Comparison of ENCODE assay signal across 14 cellular contexts in genomic region chr4:25916870-25917269, GRCh38. TPM values are rescaled to one million over a fixed set of nuclear protein-coding genes. Genes with fewer than 3 reads are reported as not detected.
DNase-seq lines count a peak whose midpoint lies in the region; ATAC-seq and TF ChIP-seq lines count a peak whose summit lies in the region.
"Had no signal": no experiment of that assay in that cellular context is flagged by ENCODE, and none has a peak within 500 bp of the region (broad histone marks: within the 10 kb centered on the region; RNA-seq: fewer than 3 reads in every experiment).

No MANE protein-coding gene starts in this region.

- H3K9me2 ChIP-seq in OCI-LY1 (ENCODE audit: low read depth, low read length): no peaks in the 10 kb centered on the region

- H3K9me3 Mint-ChIP-seq in natural killer cell treated with Interleukin-12 subunit alpha and Interleukin-12 subunit beta and Interleukin-15 and Interleukin-18, amount 100 ng/mL, for 72 hours: peaks cover 2% of the 10 kb centered on the region
- H3K9me3 Mint-ChIP-seq in natural killer cell (no peaks in the 10 kb centered on the region), memory B cell (no peaks in the 10 kb centered on the region)
- H3K9me3 Mint-ChIP-seq: CD8-positive, alpha-beta memory T cell; H9 had no signal

- H3K36me3 Mint-ChIP-seq in natural killer cell treated with Interleukin-12 subunit alpha and Interleukin-12 subunit beta and Interleukin-15 and Interleukin-18, amount 100 ng/mL, for 72 hours: peaks cover 7% of the 10 kb centered on the region
- H3K36me3 Mint-ChIP-seq in natural killer cell: no peaks in the 10 kb centered on the region
- peaks cover 11% of the 10 kb centered on the region for H3K36me3 Mint-ChIP-seq in memory B cell

- H3K27ac ChIP-seq in OCI-LY1 (ENCODE audit: low read depth, low read length, poor library complexity, severe bottlenecking) (peak overlapping the region; percentile 28), dorsolateral prefrontal cortex (no peak overlapping the region)
- H3K27ac ChIP-seq: C4-2B had no signal

- no peaks in the 10 kb centered on the region for H3K27me3 Mint-ChIP-seq in natural killer cell treated with Interleukin-12 subunit alpha and Interleukin-12 subunit beta and Interleukin-15 and Interleukin-18, amount 100 ng/mL, for 72 hours
- H3K27me3 Mint-ChIP-seq in natural killer cell (ENCODE audit: low read depth in 2 of 2) (no peaks in the 10 kb centered on the region), memory B cell (no peaks in the 10 kb centered on the region)
- H3K27me3 Mint-ChIP-seq: CD8-positive, alpha-beta memory T cell had no signal

- H3K4me3 ChIP-seq in OCI-LY1 (ENCODE audit: low read depth, low read length, poor library complexity, severe bottlenecking) (no peak overlapping the region), dorsolateral prefrontal cortex (no peak overlapping the region)
- H3K4me3 ChIP-seq: GM12878 had no signal

- DNase-seq in natural killer cell treated with Interleukin-12 subunit alpha and Interleukin-12 subunit beta and Interleukin-15 and Interleukin-18, amount 100 ng/mL, for 72 hours (ENCODE audit: low spot score): no peak
- DNase-seq in natural killer cell (no peak), memory B cell (ENCODE audit: low spot score in 2 of 2) (no peak), dorsolateral prefrontal cortex (no peak), hepatic stellate cell (ENCODE audit: low spot score) (no peak)
- DNase-seq: BE2C; Caco-2; CD8-positive, alpha-beta memory T cell; GOT3; H9 had no signal

- no peaks in the 10 kb centered on the region for H3F3A ChIP-seq in OCI-LY1 (ENCODE audit: insufficient read depth, low read length)

- H3K4me2 ChIP-seq in OCI-LY1 (ENCODE audit: low read length): no peak overlapping the region

- no peak overlapping the region for H3K9ac ChIP-seq in OCI-LY1 (ENCODE audit: low read length)

- H3K27ac Mint-ChIP-seq in natural killer cell treated with Interleukin-12 subunit alpha and Interleukin-12 subunit beta and Interleukin-15 and Interleukin-18, amount 100 ng/mL, for 72 hours: peak overlapping the region in 1 of 2 donors; percentile 14
- H3K27ac Mint-ChIP-seq in natural killer cell (no peak overlapping the region), memory B cell (peak overlapping the region; percentile 45)
- H3K27ac Mint-ChIP-seq: H9 had no signal

- peaks cover 35% of the 10 kb centered on the region for H3K4me1 ChIP-seq in OCI-LY1 (ENCODE audit: insufficient read depth, low read length, severe bottlenecking)

- peaks cover 6% of the 10 kb centered on the region; the same call in 1 of the 2 replicates for H3K79me2 ChIP-seq in OCI-LY1 (ENCODE audit: insufficient read depth, low read length)

- H4K20me1 ChIP-seq in OCI-LY1 (ENCODE audit: insufficient read depth, low read length): no peaks in the 10 kb centered on the region

- H3K36me3 ChIP-seq in OCI-LY1 (ENCODE audit: insufficient read depth, low read length): peaks cover 9% of the 10 kb centered on the region

- peaks cover 23 to 33% of the 10 kb centered on the region in 2 donors for H3K4me1 Mint-ChIP-seq in natural killer cell treated with Interleukin-12 subunit alpha and Interleukin-12 subunit beta and Interleukin-15 and Interleukin-18, amount 100 ng/mL, for 72 hours (ENCODE audit: low read depth in 2 of 2)
- peaks cover 16 to 37% of the 10 kb centered on the region in 2 donors for H3K4me1 Mint-ChIP-seq in natural killer cell
- H3K4me1 Mint-ChIP-seq in memory B cell: peaks cover 36% of the 10 kb centered on the region

- H3K4me3 Mint-ChIP-seq in natural killer cell treated with Interleukin-12 subunit alpha and Interleukin-12 subunit beta and Interleukin-15 and Interleukin-18, amount 100 ng/mL, for 72 hours: peak overlapping the region; percentile 41
- H3K4me3 Mint-ChIP-seq in natural killer cell: no peak overlapping the region
- no peak overlapping the region for H3K4me3 Mint-ChIP-seq in memory B cell
- H3K4me3 Mint-ChIP-seq: H9 had no signal

- no peak for ATAC-seq in natural killer cell treated with Interleukin-12 subunit alpha and Interleukin-12 subunit beta and Interleukin-15 and Interleukin-18, amount 100 ng/mL, for 72 hours
- ATAC-seq in natural killer cell (no peak), memory B cell (ENCODE audit: low read depth) (no peak), GM18867 (IDR thresholded peaks at IDR 0.05; ENCODE audit: unreplicated experiment) (no peak)
- ATAC-seq: GM12878 had no signal

- H3K27me3 ChIP-seq in OCI-LY1 (ENCODE audit: insufficient read depth, low read length) (no peaks in the 10 kb centered on the region), dorsolateral prefrontal cortex (no peaks in the 10 kb centered on the region)
- H3K27me3 ChIP-seq: BE2C had no signal

- no peak overlapping the region for H2AFZ ChIP-seq in OCI-LY1 (ENCODE audit: low read length)

- no peaks in the 10 kb centered on the region for H3K9me3 ChIP-seq in OCI-LY1 (ENCODE audit: low read length)
- H3K9me3 ChIP-seq: BE2C, Caco-2 had no signal

- intact Hi-C loops in natural killer cell (cut with micrococcal nuclease): loop anchor here (10.0 kb wide), 1 partner anchor 408 kb away; the partner anchor contains the start of gene RBPJ
- intact Hi-C loops in dorsolateral prefrontal cortex (cut with DNase I): no loop called here

- TF ChIP-seq CTCF in natural killer cell (IDR thresholded peaks at IDR 0.05) (no peak), OCI-LY1 (IDR thresholded peaks at IDR 0.05; ENCODE audit: low read length) (no peak), dorsolateral prefrontal cortex (IDR thresholded peaks at IDR 0.05 in 54 of 56, conservative IDR thresholded peaks at IDR 0.05 in 2 of 56; ENCODE audit: low read depth in 1 of 56, partially characterized antibody in 56 of 56) (no peak)

RNA-seq across cellular contexts. Expression of gene SMIM20, which starts 2.9 kb away (rescaled TPM):
- 10 to 100 TPM; 12.1 to 19.0 TPM for total RNA-seq in natural killer cell treated with Interleukin-12 subunit alpha and Interleukin-12 subunit beta and Interleukin-15 and Interleukin-18, amount 100 ng/mL, for 72 hours
- total RNA-seq in natural killer cell: 10 to 100 TPM; 10.3 to 11.5 (median 10.3) TPM
- 10 to 100 TPM; 13.4 to 30.6 (median 19.7) TPM for total RNA-seq in dorsolateral prefrontal cortex

RNA-seq across cellular contexts. Expression of gene SEL1L3, which starts 54.1 kb away (rescaled TPM):
- total RNA-seq in natural killer cell treated with Interleukin-12 subunit alpha and Interleukin-12 subunit beta and Interleukin-15 and Interleukin-18, amount 100 ng/mL, for 72 hours: 10 to 100 TPM; 35.0 to 54.4 TPM
- total RNA-seq in natural killer cell (10 to 100 TPM; 45.4 to 61.0 (median 45.7) TPM), dorsolateral prefrontal cortex (10 to 100 TPM in 119 of 120 experiments, 1 to 10 TPM in 1; 7.0 to 41.8 (median 19.4) TPM)
